Comparison of ENCODE assay signal across 1 cellular context in the genomic region with DNA sequence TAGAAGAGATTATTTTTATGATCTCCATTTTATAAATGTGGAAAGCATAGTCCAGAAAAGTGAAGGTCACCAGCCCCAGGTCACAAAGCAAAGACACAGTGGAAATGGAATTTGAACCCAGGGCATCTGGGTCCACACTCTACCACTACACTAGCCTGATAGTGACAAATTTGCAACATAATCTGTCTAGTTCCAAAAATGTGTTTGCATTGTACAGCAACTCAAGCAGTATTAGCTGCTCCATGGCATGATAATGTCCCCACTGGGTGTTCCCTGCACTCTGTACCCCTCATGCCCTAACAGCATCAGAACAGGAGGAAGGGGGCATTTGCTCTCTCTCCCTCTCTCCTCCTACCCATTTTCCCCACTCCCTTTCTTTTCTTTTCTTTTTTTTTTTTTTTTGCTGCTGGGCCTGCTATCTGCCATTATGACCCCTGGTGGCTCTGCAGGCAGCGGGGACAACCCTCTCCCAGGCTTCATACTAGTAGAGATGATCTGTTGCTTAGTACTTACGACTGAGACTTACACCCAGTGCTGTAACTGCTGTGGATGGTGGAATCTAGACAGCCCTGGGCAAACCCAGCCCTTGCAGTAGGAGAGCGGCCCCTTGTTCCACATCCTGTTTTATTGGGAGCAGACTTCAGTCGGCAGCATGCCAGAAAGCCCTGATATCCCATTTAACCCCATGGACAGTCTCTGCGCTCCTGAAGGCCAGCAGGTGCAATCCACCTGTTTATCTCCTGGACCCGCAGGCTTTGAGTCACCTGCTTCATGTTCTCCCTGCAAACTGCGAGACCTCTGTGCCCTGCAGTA.
TF ChIP-seq lines count a peak whose summit lies in the region.

No MANE protein-coding gene starts in this region.

TF ChIP-seq in HCT116, 20 proteins besides CTCF, POLR2A, EP300 and RAD21 (continued from another document):
- TF ChIP-seq, protein P1, sequence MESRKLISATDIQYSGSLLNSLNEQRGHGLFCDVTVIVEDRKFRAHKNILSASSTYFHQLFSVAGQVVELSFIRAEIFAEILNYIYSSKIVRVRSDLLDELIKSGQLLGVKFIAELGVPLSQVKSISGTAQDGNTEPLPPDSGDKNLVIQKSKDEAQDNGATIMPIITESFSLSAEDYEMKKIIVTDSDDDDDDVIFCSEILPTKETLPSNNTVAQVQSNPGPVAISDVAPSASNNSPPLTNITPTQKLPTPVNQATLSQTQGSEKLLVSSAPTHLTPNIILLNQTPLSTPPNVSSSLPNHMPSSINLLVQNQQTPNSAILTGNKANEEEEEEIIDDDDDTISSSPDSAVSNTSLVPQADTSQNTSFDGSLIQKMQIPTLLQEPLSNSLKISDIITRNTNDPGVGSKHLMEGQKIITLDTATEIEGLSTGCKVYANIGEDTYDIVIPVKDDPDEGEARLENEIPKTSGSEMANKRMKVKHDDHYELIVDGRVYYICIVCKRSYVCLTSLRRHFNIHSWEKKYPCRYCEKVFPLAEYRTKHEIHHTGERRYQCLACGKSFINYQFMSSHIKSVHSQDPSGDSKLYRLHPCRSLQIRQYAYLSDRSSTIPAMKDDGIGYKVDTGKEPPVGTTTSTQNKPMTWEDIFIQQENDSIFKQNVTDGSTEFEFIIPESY (IDR thresholded peaks at IDR 0.05; ENCODE audit: extremely low read depth, insufficient replicate concordance, low read length), result no peak
- TF ChIP-seq, protein P2, sequence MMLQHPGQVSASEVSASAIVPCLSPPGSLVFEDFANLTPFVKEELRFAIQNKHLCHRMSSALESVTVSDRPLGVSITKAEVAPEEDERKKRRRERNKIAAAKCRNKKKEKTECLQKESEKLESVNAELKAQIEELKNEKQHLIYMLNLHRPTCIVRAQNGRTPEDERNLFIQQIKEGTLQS (IDR thresholded peaks at IDR 0.05), result no peak
- no peak for TF ChIP-seq EZH2 (IDR thresholded peaks at IDR 0.05)
- TF ChIP-seq, protein P3, sequence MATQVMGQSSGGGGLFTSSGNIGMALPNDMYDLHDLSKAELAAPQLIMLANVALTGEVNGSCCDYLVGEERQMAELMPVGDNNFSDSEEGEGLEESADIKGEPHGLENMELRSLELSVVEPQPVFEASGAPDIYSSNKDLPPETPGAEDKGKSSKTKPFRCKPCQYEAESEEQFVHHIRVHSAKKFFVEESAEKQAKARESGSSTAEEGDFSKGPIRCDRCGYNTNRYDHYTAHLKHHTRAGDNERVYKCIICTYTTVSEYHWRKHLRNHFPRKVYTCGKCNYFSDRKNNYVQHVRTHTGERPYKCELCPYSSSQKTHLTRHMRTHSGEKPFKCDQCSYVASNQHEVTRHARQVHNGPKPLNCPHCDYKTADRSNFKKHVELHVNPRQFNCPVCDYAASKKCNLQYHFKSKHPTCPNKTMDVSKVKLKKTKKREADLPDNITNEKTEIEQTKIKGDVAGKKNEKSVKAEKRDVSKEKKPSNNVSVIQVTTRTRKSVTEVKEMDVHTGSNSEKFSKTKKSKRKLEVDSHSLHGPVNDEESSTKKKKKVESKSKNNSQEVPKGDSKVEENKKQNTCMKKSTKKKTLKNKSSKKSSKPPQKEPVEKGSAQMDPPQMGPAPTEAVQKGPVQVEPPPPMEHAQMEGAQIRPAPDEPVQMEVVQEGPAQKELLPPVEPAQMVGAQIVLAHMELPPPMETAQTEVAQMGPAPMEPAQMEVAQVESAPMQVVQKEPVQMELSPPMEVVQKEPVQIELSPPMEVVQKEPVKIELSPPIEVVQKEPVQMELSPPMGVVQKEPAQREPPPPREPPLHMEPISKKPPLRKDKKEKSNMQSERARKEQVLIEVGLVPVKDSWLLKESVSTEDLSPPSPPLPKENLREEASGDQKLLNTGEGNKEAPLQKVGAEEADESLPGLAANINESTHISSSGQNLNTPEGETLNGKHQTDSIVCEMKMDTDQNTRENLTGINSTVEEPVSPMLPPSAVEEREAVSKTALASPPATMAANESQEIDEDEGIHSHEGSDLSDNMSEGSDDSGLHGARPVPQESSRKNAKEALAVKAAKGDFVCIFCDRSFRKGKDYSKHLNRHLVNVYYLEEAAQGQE (IDR thresholded peaks at IDR 0.05; ENCODE audit: low read depth), result no peak
- TF ChIP-seq, protein P4, sequence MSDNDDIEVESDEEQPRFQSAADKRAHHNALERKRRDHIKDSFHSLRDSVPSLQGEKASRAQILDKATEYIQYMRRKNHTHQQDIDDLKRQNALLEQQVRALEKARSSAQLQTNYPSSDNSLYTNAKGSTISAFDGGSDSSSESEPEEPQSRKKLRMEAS (IDR thresholded peaks at IDR 0.05), result no peak
